In genomic region chr6:47336334-47336733, GRCh38 we compare ENCODE assay signal across 1 cellular context.
TF ChIP-seq lines count a peak whose summit lies in the region.

No MANE protein-coding gene starts in this region.

TF ChIP-seq in SK-N-SH treated with all-trans-retinoic acid at 6 μM for 48 hours, 23 proteins besides CTCF, POLR2A, EP300 and RAD21 (continued from another document):
- TF ChIP-seq, protein P1, sequence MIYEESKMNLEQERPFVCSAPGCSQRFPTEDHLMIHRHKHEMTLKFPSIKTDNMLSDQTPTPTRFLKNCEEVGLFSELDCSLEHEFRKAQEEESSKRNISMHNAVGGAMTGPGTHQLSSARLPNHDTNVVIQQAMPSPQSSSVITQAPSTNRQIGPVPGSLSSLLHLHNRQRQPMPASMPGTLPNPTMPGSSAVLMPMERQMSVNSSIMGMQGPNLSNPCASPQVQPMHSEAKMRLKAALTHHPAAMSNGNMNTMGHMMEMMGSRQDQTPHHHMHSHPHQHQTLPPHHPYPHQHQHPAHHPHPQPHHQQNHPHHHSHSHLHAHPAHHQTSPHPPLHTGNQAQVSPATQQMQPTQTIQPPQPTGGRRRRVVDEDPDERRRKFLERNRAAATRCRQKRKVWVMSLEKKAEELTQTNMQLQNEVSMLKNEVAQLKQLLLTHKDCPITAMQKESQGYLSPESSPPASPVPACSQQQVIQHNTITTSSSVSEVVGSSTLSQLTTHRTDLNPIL (CRISPR knock-in tag; IDR thresholded peaks at IDR 0.05; ENCODE audit: low read depth): no peak
- no peak for TF ChIP-seq PPARA (CRISPR knock-in tag; IDR thresholded peaks at IDR 0.05; ENCODE audit: borderline replicate concordance)
- TF ChIP-seq TCF4 (CRISPR knock-in tag; IDR thresholded peaks at IDR 0.05; ENCODE audit: borderline replicate concordance): no peak
- no peak for TF ChIP-seq ZFP3 (CRISPR knock-in tag; IDR thresholded peaks at IDR 0.05)
- no peak for TF ChIP-seq GLIS3 (CRISPR knock-in tag; IDR thresholded peaks at IDR 0.05)
- TF ChIP-seq, protein P2, sequence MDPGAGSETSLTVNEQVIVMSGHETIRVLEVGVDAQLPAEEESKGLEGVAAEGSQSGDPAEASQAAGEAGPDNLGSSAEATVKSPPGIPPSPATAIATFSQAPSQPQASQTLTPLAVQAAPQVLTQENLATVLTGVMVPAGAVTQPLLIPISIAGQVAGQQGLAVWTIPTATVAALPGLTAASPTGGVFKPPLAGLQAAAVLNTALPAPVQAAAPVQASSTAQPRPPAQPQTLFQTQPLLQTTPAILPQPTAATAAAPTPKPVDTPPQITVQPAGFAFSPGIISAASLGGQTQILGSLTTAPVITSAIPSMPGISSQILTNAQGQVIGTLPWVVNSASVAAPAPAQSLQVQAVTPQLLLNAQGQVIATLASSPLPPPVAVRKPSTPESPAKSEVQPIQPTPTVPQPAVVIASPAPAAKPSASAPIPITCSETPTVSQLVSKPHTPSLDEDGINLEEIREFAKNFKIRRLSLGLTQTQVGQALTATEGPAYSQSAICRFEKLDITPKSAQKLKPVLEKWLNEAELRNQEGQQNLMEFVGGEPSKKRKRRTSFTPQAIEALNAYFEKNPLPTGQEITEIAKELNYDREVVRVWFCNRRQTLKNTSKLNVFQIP (CRISPR knock-in tag; IDR thresholded peaks at IDR 0.05; ENCODE audit: borderline replicate concordance, low read depth): no peak
